In genomic region chr2:218622606-218623238, GRCh38 we compare ENCODE assay signal across 15 cellular contexts. TPM values are rescaled to one million over a fixed set of nuclear protein-coding genes. Genes with fewer than 3 reads are reported as not detected.
A peak's percentile ranks its signal among the peaks of the same experiment; 100 is the strongest.
DNase-seq lines count a peak whose midpoint lies in the region; ATAC-seq, FAIRE-seq and TF ChIP-seq lines count a peak whose summit lies in the region.
"Had no signal": no experiment of that assay in that cellular context is flagged by ENCODE, and none has a peak within 500 bp of the region (broad histone marks: within the 10 kb centered on the region; RNA-seq: fewer than 3 reads in every experiment).

No MANE protein-coding gene starts in this region.

- H3K4me3 Mint-ChIP-seq in neural progenitor cell (no peak overlapping the region), H9 (no peak overlapping the region)
- H3K4me3 Mint-ChIP-seq in activated T-cell treated with anti-CD3 and anti-CD28 coated beads, Interleukin-2, amount 50 U/mL, for 4 hours, result no peak overlapping the region
- H3K4me3 Mint-ChIP-seq: activated naive CD4-positive, alpha-beta T cell treated with anti-CD3 and anti-CD28 coated beads, Interleukin-2, amount 50 U/mL, for 24 hours; CD4-positive, CD25-positive, alpha-beta regulatory T cell; stimulated activated memory B cell treated with anti-CD40 and anti-IgM and Interleukin-4, amounts not matched to agents 10 μg/mL and 1 μg/mL and 100 μg/mL, for 72 hours had no signal

- no peak overlapping the region for H4K91ac ChIP-seq in H1 (replicated peaks; ENCODE audit: insufficient read length, low read length)
- H4K91ac ChIP-seq in H9 (ENCODE audit: insufficient read length, low read depth, low read length), result no peak overlapping the region

- peaks cover 2% of the 10 kb centered on the region for H3K27me3 Mint-ChIP-seq in neural progenitor cell (ENCODE audit: insufficient read depth, low read depth)
- H3K27me3 Mint-ChIP-seq in activated T-cell treated with anti-CD3 and anti-CD28 coated beads, Interleukin-2, amount 50 U/mL, for 4 hours (ENCODE audit: low read depth), result no peaks in the 10 kb centered on the region
- H3K27me3 Mint-ChIP-seq in H9 (ENCODE audit: low read depth), result no peaks in the 10 kb centered on the region; the same call in 1 of the 2 replicates
- H3K27me3 Mint-ChIP-seq: activated naive CD4-positive, alpha-beta T cell treated with anti-CD3 and anti-CD28 coated beads, Interleukin-2, amount 50 U/mL, for 24 hours; stimulated activated memory B cell treated with anti-CD40 and anti-IgM and Interleukin-4, amounts not matched to agents 10 μg/mL and 1 μg/mL and 100 μg/mL, for 72 hours had no signal

- H2BK12ac ChIP-seq in H1 (ENCODE audit: low read depth, low read length) (no peak overlapping the region), H9 (ENCODE audit: insufficient read length, low read depth, low read length) (no peak overlapping the region)

- no peak for TF ChIP-seq CTCF in DOHH2 (IDR thresholded peaks at IDR 0.05; ENCODE audit: low read depth, low read length, poor library complexity, severe bottlenecking)
- no peak for TF ChIP-seq CTCF in Loucy (conservative IDR thresholded peaks at IDR 0.05; ENCODE audit: low read length)
- no peak for TF ChIP-seq CTCF in H1 (IDR thresholded peaks at IDR 0.05; ENCODE audit: control extremely low read depth in 1 of 3, insufficient read depth in 1 of 3, low read depth in 1 of 3, low read length in 3 of 3)
- TF ChIP-seq CTCF in neural progenitor cell (IDR thresholded peaks at IDR 0.05), result no peak
- TF ChIP-seq CTCF in H9 (conservative IDR thresholded peaks at IDR 0.05), result no peak

- H2BK15ac ChIP-seq in H1 (ENCODE audit: low read length), result no peak overlapping the region
- no peak overlapping the region for H2BK15ac ChIP-seq in H9 (ENCODE audit: low read depth, low read length)

- DNase-seq in H1 (ENCODE audit: low read depth in 1 of 2, low spot score in 2 of 2) (no peak), neural progenitor cell (ENCODE audit: low spot score) (no peak), putamen (ENCODE audit: low spot score) (no peak), H9 (no peak), H4 (ENCODE audit: low spot score) (no peak)
- DNase-seq in activated T-cell treated with anti-CD3 and anti-CD28 coated beads, Interleukin-2, amount 50 U/mL, for 4 hours, result no peak
- DNase-seq: activated T-cell treated with anti-CD3 and anti-CD28 coated beads, Interleukin-2, amount 50 U/mL, for 1 hour; brain microvascular endothelial cell; CD4-positive, CD25-positive, alpha-beta regulatory T cell; NCI-H1694; transverse colon had no signal

- POLR2A ChIA-PET in H1 (lab: Charles Lee; ENCODE audit: partially characterized antibody), result no interaction called here

- H3K14ac ChIP-seq in H1 (ENCODE audit: insufficient read length), result no peak overlapping the region
- no peak overlapping the region for H3K14ac ChIP-seq in H9 (ENCODE audit: insufficient read depth, low read length)

- no peak for ATAC-seq in activated T-cell treated with anti-CD3 and anti-CD28 coated beads, Interleukin-2, amount 50 U/mL, for 4 hours
- ATAC-seq: stimulated activated memory B cell treated with anti-CD40 and anti-IgM and Interleukin-4, amounts not matched to agents 10 μg/mL and 1 μg/mL and 100 μg/mL, for 72 hours had no signal

- H4K8ac ChIP-seq in H1 (ENCODE audit: extremely low read depth, insufficient read depth, low read length) (no peak overlapping the region), H9 (replicated peaks; ENCODE audit: insufficient read length, low read depth, low read length) (no peak overlapping the region)

- H2AFZ ChIP-seq in Loucy (ENCODE audit: low read length), result peak overlapping the region; percentile 75
- peak overlapping the region; percentile 48; the same call in 1 of the 2 replicates for H2AFZ ChIP-seq in H1 (ENCODE audit: low read length)
- H2AFZ ChIP-seq in neural progenitor cell (replicated peaks), result peak overlapping the region; percentile 58
- no peak overlapping the region for H2AFZ ChIP-seq in H9 (ENCODE audit: low read length)

- no peak overlapping the region; the same call in 1 of the 2 replicates for H3K18ac ChIP-seq in H1 (ENCODE audit: extremely low read depth, low read length)
- no peak overlapping the region for H3K18ac ChIP-seq in H9 (ENCODE audit: insufficient read length, low read depth, low read length)

- no peaks in the 10 kb centered on the region for H3K79me1 ChIP-seq in H1 (ENCODE audit: low read depth, low read length)
- no peaks in the 10 kb centered on the region for H3K79me1 ChIP-seq in H9 (ENCODE audit: insufficient read depth, low read depth, low read length, poor library complexity, severe bottlenecking)

- H3K79me2 ChIP-seq in DOHH2 (ENCODE audit: control insufficient read depth, low read length) (no peaks in the 10 kb centered on the region), Loucy (ENCODE audit: insufficient read depth, low read length) (no peaks in the 10 kb centered on the region), H1 (ENCODE audit: control insufficient read depth in 1 of 2, insufficient read depth in 2 of 2, low read length in 2 of 2) (no peaks in the 10 kb centered on the region), neural progenitor cell (ENCODE audit: low read depth) (no peaks in the 10 kb centered on the region), H9 (ENCODE audit: insufficient read depth, low read length) (no peaks in the 10 kb centered on the region)

- no peak for FAIRE-seq in H1 (lab: Jason Lieb, UNC)

- no peak overlapping the region for H3K4me3 ChIP-seq in DOHH2 (ENCODE audit: low read length)
- H3K4me3 ChIP-seq in Loucy (ENCODE audit: low read length, poor library complexity, severe bottlenecking), result no peak overlapping the region
- no peak overlapping the region for H3K4me3 ChIP-seq in H1 (ENCODE audit: extremely low read depth in 1 of 4, insufficient read depth in 2 of 4, low read depth in 3 of 4, low read length in 4 of 4)
- no peak overlapping the region for H3K4me3 ChIP-seq in neural progenitor cell
- H3K4me3 ChIP-seq: transverse colon had no signal

- H4K5ac ChIP-seq in H1 (ENCODE audit: insufficient read length, low read depth, low read length) (no peak overlapping the region), H9 (ENCODE audit: insufficient read length, low read depth, low read length) (no peak overlapping the region)

- no peak for TF ChIP-seq RAD21 in H1 (IDR thresholded peaks at IDR 0.05 in 1 of 2, conservative IDR thresholded peaks at IDR 0.05 in 1 of 2; ENCODE audit: low read depth in 2 of 2, low read length in 2 of 2)

- H3K9me3 Mint-ChIP-seq in neural progenitor cell, result no peaks in the 10 kb centered on the region
- H3K9me3 Mint-ChIP-seq in activated T-cell treated with anti-CD3 and anti-CD28 coated beads, Interleukin-2, amount 50 U/mL, for 4 hours, result no peaks in the 10 kb centered on the region
- H3K9me3 Mint-ChIP-seq in H9, result no peaks in the 10 kb centered on the region
- H3K9me3 Mint-ChIP-seq: activated naive CD4-positive, alpha-beta T cell treated with anti-CD3 and anti-CD28 coated beads, Interleukin-2, amount 50 U/mL, for 24 hours; CD4-positive, CD25-positive, alpha-beta regulatory T cell; stimulated activated memory B cell treated with anti-CD40 and anti-IgM and Interleukin-4, amounts not matched to agents 10 μg/mL and 1 μg/mL and 100 μg/mL, for 72 hours had no signal

- H3K4me1 Mint-ChIP-seq in neural progenitor cell (no peaks in the 10 kb centered on the region), H9 (no peaks in the 10 kb centered on the region)
- no peaks in the 10 kb centered on the region for H3K4me1 Mint-ChIP-seq in activated T-cell treated with anti-CD3 and anti-CD28 coated beads, Interleukin-2, amount 50 U/mL, for 4 hours (ENCODE audit: low read depth)
- H3K4me1 Mint-ChIP-seq: activated naive CD4-positive, alpha-beta T cell treated with anti-CD3 and anti-CD28 coated beads, Interleukin-2, amount 50 U/mL, for 24 hours; CD4-positive, CD25-positive, alpha-beta regulatory T cell had no signal

- H3K23me2 ChIP-seq in H1 (ENCODE audit: low read depth, low read length), result no peaks in the 10 kb centered on the region
- H3K23me2 ChIP-seq in H9 (ENCODE audit: insufficient read length, low read depth, low read length, poor library complexity, severe bottlenecking), result no peaks in the 10 kb centered on the region

- peak overlapping the region; percentile 34 for H3K4me2 ChIP-seq in DOHH2 (ENCODE audit: low read length)
- no peak overlapping the region for H3K4me2 ChIP-seq in Loucy (ENCODE audit: low read depth, low read length, poor library complexity, severe bottlenecking)
- no peak overlapping the region for H3K4me2 ChIP-seq in H1 (ENCODE audit: insufficient read depth in 1 of 2, low read depth in 2 of 2, low read length in 2 of 2)
- no peak overlapping the region for H3K4me2 ChIP-seq in neural progenitor cell
- no peak overlapping the region for H3K4me2 ChIP-seq in H9 (ENCODE audit: insufficient read depth, insufficient read length, low read length)

- no peaks in the 10 kb centered on the region for H3K36me3 Mint-ChIP-seq in neural progenitor cell
- no peaks in the 10 kb centered on the region for H3K36me3 Mint-ChIP-seq in activated T-cell treated with anti-CD3 and anti-CD28 coated beads, Interleukin-2, amount 50 U/mL, for 4 hours (ENCODE audit: insufficient read depth)
- no peaks in the 10 kb centered on the region for H3K36me3 Mint-ChIP-seq in H9 (ENCODE audit: insufficient read depth in 1 of 3, low read depth in 3 of 3)
- H3K36me3 Mint-ChIP-seq: activated naive CD4-positive, alpha-beta T cell treated with anti-CD3 and anti-CD28 coated beads, Interleukin-2, amount 50 U/mL, for 24 hours; stimulated activated memory B cell treated with anti-CD40 and anti-IgM and Interleukin-4, amounts not matched to agents 10 μg/mL and 1 μg/mL and 100 μg/mL, for 72 hours had no signal

- no peak overlapping the region for H2BK5ac ChIP-seq in H1 (ENCODE audit: low read depth, low read length)
- H2BK5ac ChIP-seq in H9 (ENCODE audit: insufficient read length, low read length), result no peak overlapping the region

- no peak for TF ChIP-seq EP300 in H1 (IDR thresholded peaks at IDR 0.05; ENCODE audit: borderline replicate concordance in 1 of 2, low read depth in 2 of 2, low read length in 2 of 2)

- CTCF ChIA-PET in H1 (lab: Charles Lee; ENCODE audit: partially characterized antibody), result no interaction called here

- no peak overlapping the region for H3K27ac Mint-ChIP-seq in neural progenitor cell
- H3K27ac Mint-ChIP-seq in H9, result no peak overlapping the region
- H3K27ac Mint-ChIP-seq: activated naive CD4-positive, alpha-beta T cell treated with anti-CD3 and anti-CD28 coated beads, Interleukin-2, amount 50 U/mL, for 24 hours; CD4-positive, CD25-positive, alpha-beta regulatory T cell; stimulated activated memory B cell treated with anti-CD40 and anti-IgM and Interleukin-4, amounts not matched to agents 10 μg/mL and 1 μg/mL and 100 μg/mL, for 72 hours had no signal

- no peak overlapping the region for H2BK20ac ChIP-seq in H1 (ENCODE audit: low read length)
- no peak overlapping the region for H2BK20ac ChIP-seq in H9 (ENCODE audit: low read depth, low read length, poor library complexity, severe bottlenecking)

- no peak overlapping the region for H3K56ac ChIP-seq in H1 (replicated peaks; ENCODE audit: insufficient read length, low read depth, low read length)
- no peak overlapping the region for H3K56ac ChIP-seq in H9 (ENCODE audit: insufficient read length, low read depth, low read length)

- H3K27ac ChIP-seq in DOHH2 (ENCODE audit: low read depth, low read length), result no peak overlapping the region
- no peak overlapping the region for H3K27ac ChIP-seq in H1 (ENCODE audit: low read depth, low read length)
- no peak overlapping the region for H3K27ac ChIP-seq in neural progenitor cell
- H3K27ac ChIP-seq in H9 (ENCODE audit: insufficient read length, low read depth, low read length), result no peak overlapping the region
- H3K27ac ChIP-seq: brain microvascular endothelial cell, transverse colon had no signal

- H2AK5ac ChIP-seq in H1 (ENCODE audit: low read depth, low read length) (no peak overlapping the region), H9 (ENCODE audit: insufficient read length, low read length) (no peak overlapping the region)

- H3K27me3 ChIP-seq in DOHH2 (ENCODE audit: control insufficient read depth, low read length), result no peaks in the 10 kb centered on the region
- H3K27me3 ChIP-seq in Loucy (ENCODE audit: insufficient read depth, low read length, poor library complexity, severe bottlenecking), result no peaks in the 10 kb centered on the region
- H3K27me3 ChIP-seq in H1 (replicated peaks in 1 of 4; ENCODE audit: control insufficient read depth in 3 of 4, extremely low read depth in 1 of 4, insufficient read depth in 3 of 4, low read length in 3 of 4), result no peaks in the 10 kb centered on the region
- H3K27me3 ChIP-seq in neural progenitor cell, result no peaks in the 10 kb centered on the region
- H3K27me3 ChIP-seq in H9 (ENCODE audit: insufficient read depth, low read length), result no peaks in the 10 kb centered on the region
- H3K27me3 ChIP-seq: brain microvascular endothelial cell, transverse colon had no signal

- no peak for TF ChIP-seq POLR2A in H1 (IDR thresholded peaks at IDR 0.05; ENCODE audit: control extremely low read depth in 1 of 2, low read depth in 2 of 2, low read length in 2 of 2)

- no peaks in the 10 kb centered on the region for H3F3A ChIP-seq in DOHH2 (ENCODE audit: control insufficient read depth, insufficient read depth)
- no peaks in the 10 kb centered on the region for H3F3A ChIP-seq in Loucy (ENCODE audit: low read depth)
- no peaks in the 10 kb centered on the region for H3F3A ChIP-seq in neural progenitor cell (ENCODE audit: low read depth)

- no peak overlapping the region for H3T11ph ChIP-seq in H9 (ENCODE audit: low read length)

- no peak overlapping the region for H2BK120ac ChIP-seq in H1 (replicated peaks; ENCODE audit: low read depth, low read length)
- no peak overlapping the region for H2BK120ac ChIP-seq in H9 (ENCODE audit: low read depth, low read length, poor library complexity, severe bottlenecking)

- WGBS in H1 (ENCODE audit: extremely low coverage in 1 of 2, insufficient coverage in 1 of 2, insufficient read length in 1 of 2, insufficient replicate concordance in 2 of 2, low coverage in 1 of 2, low lambda C conversion rate in 2 of 2, missing lambda C conversion rate in 1 of 2), 2 experiments, result 94% methylated on average over 6 of the region's 6 CpGs; no CpG with 5 or more reads in 1 of the 2 experiments
- WGBS in H9 (ENCODE audit: extremely low coverage, insufficient read length, low lambda C conversion rate), result no CpG with 5 or more reads among the region's 6 CpGs

- no peak overlapping the region for H3K4ac ChIP-seq in H1 (replicated peaks; ENCODE audit: insufficient read length, low read depth, low read length)
- H3K4ac ChIP-seq in H9 (ENCODE audit: low read depth, low read length), result no peak overlapping the region

- no peaks in the 10 kb centered on the region for H4K20me1 ChIP-seq in DOHH2 (ENCODE audit: control insufficient read depth, insufficient read depth, low read depth, low read length)
- H4K20me1 ChIP-seq in Loucy (ENCODE audit: insufficient read depth, low read length, poor library complexity, severe bottlenecking), result no peaks in the 10 kb centered on the region
- no peaks in the 10 kb centered on the region for H4K20me1 ChIP-seq in H1 (replicated peaks in 1 of 2; ENCODE audit: control insufficient read depth in 1 of 2, insufficient read depth in 2 of 2, low read length in 2 of 2)
- no peaks in the 10 kb centered on the region for H4K20me1 ChIP-seq in neural progenitor cell (ENCODE audit: low read depth)
- no peaks in the 10 kb centered on the region for H4K20me1 ChIP-seq in H9 (ENCODE audit: control insufficient read depth, insufficient read depth, insufficient read length)

- H3K9ac ChIP-seq in Loucy (ENCODE audit: low read depth, low read length, poor library complexity, severe bottlenecking), result no peak overlapping the region
- no peak overlapping the region for H3K9ac ChIP-seq in H1 (replicated peaks in 1 of 4; ENCODE audit: extremely low read depth in 1 of 4, low read depth in 3 of 4, low read length in 3 of 4)
- H3K9ac ChIP-seq in neural progenitor cell, result no peak overlapping the region
- no peak overlapping the region for H3K9ac ChIP-seq in H9 (ENCODE audit: extremely low read depth, insufficient read length, low read length)

- H3K4me1 ChIP-seq in DOHH2 (ENCODE audit: control insufficient read depth, low read length) (peaks cover 11% of the 10 kb centered on the region), Loucy (ENCODE audit: insufficient read depth, low read length, poor library complexity, severe bottlenecking) (no peaks in the 10 kb centered on the region), H1 (replicated peaks in 1 of 4; ENCODE audit: control insufficient read depth in 3 of 4, insufficient read depth in 4 of 4, low read length in 3 of 4) (no peaks in the 10 kb centered on the region; a peak in 1 of 7 replicates), neural progenitor cell (no peaks in the 10 kb centered on the region), H9 (ENCODE audit: insufficient read depth, low read length) (no peaks in the 10 kb centered on the region)

- H3K9me2 ChIP-seq in DOHH2 (replicated peaks; ENCODE audit: control insufficient read depth, low read length), result no peaks in the 10 kb centered on the region
- H3K9me2 ChIP-seq in Loucy (replicated peaks; ENCODE audit: low read depth, low read length), result no peaks in the 10 kb centered on the region

- no peak overlapping the region for H3K23ac ChIP-seq in H1 (ENCODE audit: insufficient read length)
- H3K23ac ChIP-seq in H9 (ENCODE audit: insufficient read length, low read depth, low read length), result no peak overlapping the region

- H3K9me3 ChIP-seq in DOHH2 (ENCODE audit: control insufficient read depth, insufficient read depth, low read length) (no peaks in the 10 kb centered on the region), Loucy (ENCODE audit: insufficient read depth, low read depth, low read length) (no peaks in the 10 kb centered on the region), H1 (ENCODE audit: insufficient read depth in 2 of 2, low read depth in 1 of 2, low read length in 1 of 2) (no peaks in the 10 kb centered on the region), neural progenitor cell (ENCODE audit: low read depth) (no peaks in the 10 kb centered on the region), H9 (ENCODE audit: control insufficient read depth, low read depth, low read length) (no peaks in the 10 kb centered on the region)
- H3K9me3 ChIP-seq: transverse colon had no signal

- H3K36me3 ChIP-seq in DOHH2 (ENCODE audit: control insufficient read depth, low read length), result no peaks in the 10 kb centered on the region
- no peaks in the 10 kb centered on the region for H3K36me3 ChIP-seq in Loucy (ENCODE audit: insufficient read depth, low read length)
- no peaks in the 10 kb centered on the region for H3K36me3 ChIP-seq in H1 (ENCODE audit: control insufficient read depth in 2 of 4, insufficient read depth in 4 of 4, low read length in 3 of 4)
- no peaks in the 10 kb centered on the region for H3K36me3 ChIP-seq in neural progenitor cell
- H3K36me3 ChIP-seq: brain microvascular endothelial cell, transverse colon had no signal

RNA-seq across cellular contexts. Expression of gene PLCD4, which starts 15.0 kb away (rescaled TPM):
- 0.50 and 0.61 TPM in 2 replicates for total RNA-seq in H1 (2021; fragmentation: NEBNext Ultra II Directional; extraction: Animal tissue kit (Norgen Biotek cat#: 25700))
- 0.16 and 0.21 TPM in 2 replicates for polyA plus RNA-seq in H1 (2011; rRNA removed)
- 0.08 TPM for polyA plus RNA-seq in H1 (2011; cell fraction: cytosol; rRNA removed)
- 0.94 TPM for polyA plus RNA-seq in H1 (2011; cell fraction: nucleus; rRNA removed)
- polyA plus RNA-seq in H1 (2012, experiment 1 of 2), result 1.6 to 2.9 TPM (median 2.4 TPM) in 4 replicates
- polyA plus RNA-seq in H1 (2012, experiment 2 of 2), result 0.56 TPM
- 0.16 TPM for polyA plus RNA-seq in H1 (2013, experiment 1 of 2)
- 0.17 TPM for polyA plus RNA-seq in H1 (2013, experiment 2 of 2)
- 0.34 and 0.69 TPM in 2 replicates for polyA minus RNA-seq in H1 (2011; rRNA and poly(A)+ RNA removed)
- not detected for polyA minus RNA-seq in H1 (2011; cell fraction: cytosol; rRNA and poly(A)+ RNA removed)
- polyA minus RNA-seq in H1 (2011; cell fraction: nucleus; rRNA and poly(A)+ RNA removed), result 0.40 TPM
- total RNA-seq in neural progenitor cell (ENCODE audit: low replicate concordance) (0.12 and 1.1 TPM in 2 replicates), H9 (2021) (0.18 and 0.42 TPM in 2 replicates)
- total RNA-seq in activated T-cell treated with anti-CD3 and anti-CD28 coated beads, Interleukin-2, amount 50 U/mL, for 4 hours, result under 1 TPM in 2 of 3 donors, not detected in 1; 0.05 to 0.40 TPM
- 0.29 and 1.3 TPM in 2 replicates for total RNA-seq in H4 (2014; rRNA removed; shearing (Covaris generic))

RNA-seq across cellular contexts. Expression of gene ZNF142, which starts 36.7 kb away (rescaled TPM):
- 32.5 and 37.9 TPM in 2 replicates for total RNA-seq in H1 (2021; fragmentation: NEBNext Ultra II Directional; extraction: Animal tissue kit (Norgen Biotek cat#: 25700))
- 9.4 and 18.5 TPM in 2 replicates for polyA plus RNA-seq in H1 (2011; rRNA removed)
- polyA plus RNA-seq in H1 (2011; cell fraction: cytosol; rRNA removed), result 6.2 TPM
- polyA plus RNA-seq in H1 (2011; cell fraction: nucleus; rRNA removed), result 31.4 TPM
- polyA plus RNA-seq in H1 (2012, experiment 1 of 2), result 12.6 to 16.3 TPM (median 15.5 TPM) in 4 replicates
- 10.9 TPM for polyA plus RNA-seq in H1 (2012, experiment 2 of 2)
- polyA plus RNA-seq in H1 (2013, experiment 1 of 2), result 14.0 TPM
- 12.6 TPM for polyA plus RNA-seq in H1 (2013, experiment 2 of 2)
- polyA minus RNA-seq in H1 (2011; rRNA and poly(A)+ RNA removed), result 25.8 and 30.7 TPM in 2 replicates
- polyA minus RNA-seq in H1 (2011; cell fraction: cytosol; rRNA and poly(A)+ RNA removed), result 15.5 TPM
- polyA minus RNA-seq in H1 (2011; cell fraction: nucleus; rRNA and poly(A)+ RNA removed), result 45.2 TPM
- total RNA-seq in neural progenitor cell (ENCODE audit: low replicate concordance) (3.3 and 13.5 TPM in 2 replicates), H9 (2021) (41.4 and 43.4 TPM in 2 replicates)
- 10 to 100 TPM; 68.5 to 75.5 (median 70.5) TPM for total RNA-seq in activated T-cell treated with anti-CD3 and anti-CD28 coated beads, Interleukin-2, amount 50 U/mL, for 4 hours
- 4.2 and 6.8 TPM in 2 replicates for total RNA-seq in H4 (2014; rRNA removed; shearing (Covaris generic))

RNA-seq across cellular contexts. Expression of gene BCS1L, which starts 36.8 kb away (rescaled TPM):
- 22.0 and 23.7 TPM in 2 replicates for total RNA-seq in H1 (2021; fragmentation: NEBNext Ultra II Directional; extraction: Animal tissue kit (Norgen Biotek cat#: 25700))
- 37.1 and 60.4 TPM in 2 replicates for polyA plus RNA-seq in H1 (2011; rRNA removed)
- polyA plus RNA-seq in H1 (2011; cell fraction: cytosol; rRNA removed), result 51.8 TPM
- 113 TPM for polyA plus RNA-seq in H1 (2011; cell fraction: nucleus; rRNA removed)
- polyA plus RNA-seq in H1 (2012, experiment 1 of 2), result 33.2 to 38.3 TPM (median 36.6 TPM) in 4 replicates
- 28.6 TPM for polyA plus RNA-seq in H1 (2012, experiment 2 of 2)
- polyA plus RNA-seq in H1 (2013, experiment 1 of 2), result 24.9 TPM
- 24.6 TPM for polyA plus RNA-seq in H1 (2013, experiment 2 of 2)
- polyA minus RNA-seq in H1 (2011; rRNA and poly(A)+ RNA removed), result 18.8 and 24.6 TPM in 2 replicates
- 18.3 TPM for polyA minus RNA-seq in H1 (2011; cell fraction: cytosol; rRNA and poly(A)+ RNA removed)
- 13.0 TPM for polyA minus RNA-seq in H1 (2011; cell fraction: nucleus; rRNA and poly(A)+ RNA removed)
- total RNA-seq in neural progenitor cell (ENCODE audit: low replicate concordance) (23.4 and 38.3 TPM in 2 replicates), H9 (2021) (39.1 and 44.1 TPM in 2 replicates)
- 100 to 1,000 TPM in 1 of 3 donors, 10 to 100 TPM in 2; 94.1 to 106 (median 97.4) TPM for total RNA-seq in activated T-cell treated with anti-CD3 and anti-CD28 coated beads, Interleukin-2, amount 50 U/mL, for 4 hours
- total RNA-seq in H4 (2014; rRNA removed; shearing (Covaris generic)), result 15.9 and 28.1 TPM in 2 replicates

RNA-seq across cellular contexts. Expression of gene RNF25, which starts 49.1 kb away (rescaled TPM):
- 19.6 and 24.7 TPM in 2 replicates for total RNA-seq in H1 (2021; fragmentation: NEBNext Ultra II Directional; extraction: Animal tissue kit (Norgen Biotek cat#: 25700))
- polyA plus RNA-seq in H1 (2011; rRNA removed), result 29.6 and 31.6 TPM in 2 replicates
- polyA plus RNA-seq in H1 (2011; cell fraction: cytosol; rRNA removed), result 42.4 TPM
- polyA plus RNA-seq in H1 (2011; cell fraction: nucleus; rRNA removed), result 86.0 TPM
- polyA plus RNA-seq in H1 (2012, experiment 1 of 2), result 23.1 to 28.2 TPM (median 24.6 TPM) in 4 replicates
- 20.1 TPM for polyA plus RNA-seq in H1 (2012, experiment 2 of 2)
- 18.8 TPM for polyA plus RNA-seq in H1 (2013, experiment 1 of 2)
- 13.8 TPM for polyA plus RNA-seq in H1 (2013, experiment 2 of 2)
- polyA minus RNA-seq in H1 (2011; rRNA and poly(A)+ RNA removed), result 67.5 and 74.3 TPM in 2 replicates
- 22.8 TPM for polyA minus RNA-seq in H1 (2011; cell fraction: cytosol; rRNA and poly(A)+ RNA removed)
- polyA minus RNA-seq in H1 (2011; cell fraction: nucleus; rRNA and poly(A)+ RNA removed), result 28.2 TPM
- total RNA-seq in neural progenitor cell (ENCODE audit: low replicate concordance), result 9.6 and 18.5 TPM in 2 replicates
- 10 to 100 TPM; 25.6 to 34.6 (median 32.7) TPM for total RNA-seq in activated T-cell treated with anti-CD3 and anti-CD28 coated beads, Interleukin-2, amount 50 U/mL, for 4 hours
- 35.3 and 40.7 TPM in 2 replicates for total RNA-seq in H9 (2021)
- 35.2 and 59.5 TPM in 2 replicates for total RNA-seq in H4 (2014; rRNA removed; shearing (Covaris generic))

RNA-seq across cellular contexts. Expression of gene STK36, which starts 49.2 kb away (rescaled TPM):
- total RNA-seq in H1 (2021; fragmentation: NEBNext Ultra II Directional; extraction: Animal tissue kit (Norgen Biotek cat#: 25700)), result 34.9 and 41.4 TPM in 2 replicates
- 57.6 and 65.8 TPM in 2 replicates for polyA plus RNA-seq in H1 (2011; rRNA removed)
- polyA plus RNA-seq in H1 (2011; cell fraction: cytosol; rRNA removed), result 45.0 TPM
- 290 TPM for polyA plus RNA-seq in H1 (2011; cell fraction: nucleus; rRNA removed)
- polyA plus RNA-seq in H1 (2012, experiment 1 of 2), result 29.9 to 35.8 TPM (median 35.4 TPM) in 4 replicates
- polyA plus RNA-seq in H1 (2012, experiment 2 of 2), result 19.8 TPM
- polyA plus RNA-seq in H1 (2013, experiment 1 of 2), result 23.8 TPM
- polyA plus RNA-seq in H1 (2013, experiment 2 of 2), result 24.3 TPM
- polyA minus RNA-seq in H1 (2011; rRNA and poly(A)+ RNA removed), result 54.6 and 69.5 TPM in 2 replicates
- polyA minus RNA-seq in H1 (2011; cell fraction: cytosol; rRNA and poly(A)+ RNA removed), result 11.6 TPM
- 61.5 TPM for polyA minus RNA-seq in H1 (2011; cell fraction: nucleus; rRNA and poly(A)+ RNA removed)
- total RNA-seq in neural progenitor cell (ENCODE audit: low replicate concordance) (51.6 and 61.4 TPM in 2 replicates), H9 (2021) (32.7 and 38.7 TPM in 2 replicates)
- 10 to 100 TPM; 15.7 to 18.3 (median 15.7) TPM for total RNA-seq in activated T-cell treated with anti-CD3 and anti-CD28 coated beads, Interleukin-2, amount 50 U/mL, for 4 hours
- total RNA-seq in H4 (2014; rRNA removed; shearing (Covaris generic)), result 10.4 and 19.5 TPM in 2 replicates
